ENCODE assay signal across 13 cellular contexts in the genomic region with DNA sequence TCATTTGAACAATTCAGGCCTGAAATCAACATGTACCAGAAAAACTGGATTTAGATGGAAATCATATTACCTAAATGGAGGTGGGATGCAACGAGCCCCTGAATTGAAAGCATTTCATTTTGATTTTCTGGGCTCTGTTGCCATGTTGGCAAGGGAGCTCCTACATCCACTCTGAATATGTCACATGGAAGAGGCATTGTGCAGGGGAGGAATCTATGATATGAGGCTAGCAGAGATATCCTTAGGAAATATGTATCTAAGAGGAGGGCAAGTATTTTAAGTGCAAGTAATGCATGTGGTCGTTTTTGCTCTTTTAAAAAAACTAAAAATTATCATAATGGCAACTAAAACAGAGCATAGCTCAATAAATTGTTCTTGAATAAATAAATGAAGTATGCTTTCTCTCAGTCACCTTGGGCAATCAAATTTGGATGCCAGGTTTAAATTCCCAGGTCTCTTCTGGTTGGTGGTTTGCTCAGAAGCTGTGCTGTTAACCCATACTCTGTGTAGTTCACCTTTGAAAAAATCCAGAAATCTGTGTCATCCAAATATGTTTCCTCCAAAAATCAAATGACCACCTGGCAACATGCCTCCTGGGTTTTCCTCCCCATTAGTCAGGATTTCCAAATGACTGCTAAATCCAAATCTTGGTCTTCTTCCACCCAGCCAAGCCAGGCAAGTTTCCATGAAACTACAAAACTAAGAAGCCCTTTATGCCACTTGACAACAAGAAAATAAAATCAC. TPM values are rescaled to one million over a fixed set of nuclear protein-coding genes. Genes with fewer than 3 reads are reported as not detected.
A peak's percentile ranks its signal among the peaks of the same experiment; 100 is the strongest.
DNase-seq lines count a peak whose midpoint lies in the region; TF ChIP-seq lines count a peak whose summit lies in the region.
"Had no signal": no experiment of that assay in that cellular context is flagged by ENCODE, and none has a peak within 500 bp of the region (broad histone marks: within the 10 kb centered on the region; RNA-seq: fewer than 3 reads in every experiment).

No MANE protein-coding gene starts in this region.

- H3K27ac Mint-ChIP-seq in activated naive CD8-positive, alpha-beta T cell treated with anti-CD3 and anti-CD28 coated beads for 36 hours = no peak overlapping the region

- H3K4me3 ChIP-seq in GM23248 = no peak overlapping the region
- no peak overlapping the region for H3K4me3 ChIP-seq in adrenal gland
- H3K4me3 ChIP-seq in osteoblast (ENCODE audit: insufficient read depth, low read length) = no peak overlapping the region
- H3K4me3 ChIP-seq in PC-9 = no peak overlapping the region
- H3K4me3 ChIP-seq: BLaER1 treated with 17β-estradiol and CSF1 and Interleukin-3, amounts not matched to agents 10 nM and 100 nM; GM12878 had no signal

- H3K4me2 ChIP-seq in GM23248 (ENCODE audit: unreplicated experiment) (no peak overlapping the region), osteoblast (ENCODE audit: insufficient read depth, low read length) (no peak overlapping the region), PC-9 (no peak overlapping the region)
- H3K4me2 ChIP-seq: BLaER1 treated with 17β-estradiol and CSF1 and Interleukin-3, amounts not matched to agents 10 nM and 100 nM had no signal

- H3K9me3 ChIP-seq in GM23248 (ENCODE audit: low read depth) = no peaks in the 10 kb centered on the region
- no peaks in the 10 kb centered on the region for H3K9me3 ChIP-seq in adrenal gland (replicated peaks in 1 of 3)
- H3K9me3 ChIP-seq in osteoblast (ENCODE audit: low read depth, low read length) = no peaks in the 10 kb centered on the region
- no peaks in the 10 kb centered on the region for H3K9me3 ChIP-seq in PC-9 (ENCODE audit: insufficient read depth, low read depth)
- H3K9me3 ChIP-seq: BLaER1 treated with 17β-estradiol and CSF1 and Interleukin-3, amounts not matched to agents 10 nM and 100 nM had no signal

- POLR2A ChIA-PET in PC-9 (lab: Charles Lee; ENCODE audit: unreplicated experiment) = interaction anchor here (0.6 kb wide), 1 partner anchor 50 kb away, joined by 8 read pairs; no protein-coding TSS in a partner anchor

- H3K36me3 Mint-ChIP-seq in activated naive CD8-positive, alpha-beta T cell treated with anti-CD3 and anti-CD28 coated beads for 36 hours = no peaks in the 10 kb centered on the region

- in situ Hi-C loops in GM23248 (cut with MboI) = no loop called here

- H3K9ac ChIP-seq in GM23248 = no peak overlapping the region
- H3K9ac ChIP-seq: BLaER1 treated with 17β-estradiol and CSF1 and Interleukin-3, amounts not matched to agents 10 nM and 100 nM had no signal

- H3K9me2 ChIP-seq in GM23248 (ENCODE audit: insufficient read depth) (no peaks in the 10 kb centered on the region), PC-9 (ENCODE audit: insufficient read depth) (no peaks in the 10 kb centered on the region; the same call in 1 of the 2 replicates)

- no peak overlapping the region for H3K27ac ChIP-seq in GM23248
- no peak overlapping the region for H3K27ac ChIP-seq in adrenal gland
- H3K27ac ChIP-seq in osteoblast (ENCODE audit: low read depth, low read length) = no peak overlapping the region
- no peak overlapping the region for H3K27ac ChIP-seq in PC-9
- H3K27ac ChIP-seq: BLaER1 treated with 17β-estradiol and CSF1 and Interleukin-3, amounts not matched to agents 10 nM and 100 nM had no signal

- H4K20me1 ChIP-seq in GM23248 (ENCODE audit: insufficient read depth) (no peaks in the 10 kb centered on the region), osteoblast (ENCODE audit: insufficient read depth, low read length) (no peaks in the 10 kb centered on the region), PC-9 (ENCODE audit: insufficient read depth) (no peaks in the 10 kb centered on the region)
- H4K20me1 ChIP-seq: BLaER1 treated with 17β-estradiol and CSF1 and Interleukin-3, amounts not matched to agents 10 nM and 100 nM had no signal

- BruUV-seq in PC-9 (replicated peaks; lab: Mats Ljungman, UMichigan) = no TSS peak

- no peak overlapping the region for H2AFZ ChIP-seq in GM23248
- no peak overlapping the region for H2AFZ ChIP-seq in osteoblast (ENCODE audit: low read length)
- no peak overlapping the region for H2AFZ ChIP-seq in PC-9

- peak; percentile 40 for DNase-seq in GM23248
- peak in 5 of 7 donors; percentile 47 to 65 (median 49) for DNase-seq in adrenal gland
- DNase-seq in fibroblast of gingiva (ENCODE audit: low read depth) = peak; percentile 41
- peak; percentile 60 for DNase-seq in osteoblast (ENCODE audit: insufficient read length, low spot score, missing footprints)
- no peak for DNase-seq in Ammon's horn (ENCODE audit: low spot score)
- DNase-seq in activated naive CD8-positive, alpha-beta T cell treated with anti-CD3 and anti-CD28 coated beads for 36 hours = no peak
- no peak for DNase-seq in PC-9
- DNase-seq: NCI-H2081 treated with DMSO at 0.1 percent for 48 hours; NCI-H524 treated with DMSO at 0.1 percent for 48 hours; NK-92 treated with Interleukin-12 subunit alpha and Interleukin-12 subunit beta, amount 100 ng/mL, for 24 hours; OCI-M1 had no signal

- intact Hi-C loops in adrenal gland (cut with DNase I) = no loop called here
- intact Hi-C loops in PC-9 (cut with micrococcal nuclease; ENCODE audit: unreplicated experiment) = no loop called here

- peaks cover 66% of the 10 kb centered on the region for H3K27me3 ChIP-seq in GM23248 (replicated peaks; ENCODE audit: insufficient read depth)
- H3K27me3 ChIP-seq in adrenal gland = no peaks in the 10 kb centered on the region
- H3K27me3 ChIP-seq in osteoblast (ENCODE audit: insufficient read depth, low read length) = peaks cover 23% of the 10 kb centered on the region
- no peaks in the 10 kb centered on the region for H3K27me3 ChIP-seq in PC-9 (ENCODE audit: insufficient read depth, low read depth)

- H3F3A ChIP-seq in GM23248 (ENCODE audit: insufficient read depth) = no peaks in the 10 kb centered on the region
- H3F3A ChIP-seq in PC-9 (ENCODE audit: insufficient read depth, low read depth) = peaks cover 3% of the 10 kb centered on the region

- H3K4me1 Mint-ChIP-seq in activated naive CD8-positive, alpha-beta T cell treated with anti-CD3 and anti-CD28 coated beads for 36 hours = peaks cover 5% of the 10 kb centered on the region

- TF ChIP-seq CTCF in adrenal gland (IDR thresholded peaks at IDR 0.05) (no peak), osteoblast (IDR thresholded peaks at IDR 0.05; ENCODE audit: extremely low read depth, low read depth, low read length) (no peak), PC-9 (conservative IDR thresholded peaks at IDR 0.05) (no peak)

- H3K4me3 Mint-ChIP-seq in activated naive CD8-positive, alpha-beta T cell treated with anti-CD3 and anti-CD28 coated beads for 36 hours = no peak overlapping the region

- H3K9me3 Mint-ChIP-seq in activated naive CD8-positive, alpha-beta T cell treated with anti-CD3 and anti-CD28 coated beads for 36 hours = no peaks in the 10 kb centered on the region

- H3K36me3 ChIP-seq in GM23248 (ENCODE audit: low read depth) = no peaks in the 10 kb centered on the region
- H3K36me3 ChIP-seq in adrenal gland (replicated peaks in 1 of 2) = no peaks in the 10 kb centered on the region
- H3K36me3 ChIP-seq in osteoblast (ENCODE audit: insufficient read depth, low read length) = no peaks in the 10 kb centered on the region
- H3K36me3 ChIP-seq in PC-9 (ENCODE audit: low read depth) = no peaks in the 10 kb centered on the region
- H3K36me3 ChIP-seq: BLaER1 treated with 17β-estradiol and CSF1 and Interleukin-3, amounts not matched to agents 10 nM and 100 nM had no signal

- H3K4me1 ChIP-seq in GM23248 (ENCODE audit: insufficient read depth) (no peaks in the 10 kb centered on the region), adrenal gland (replicated peaks in 1 of 2) (peaks cover under 1% of the 10 kb centered on the region in 2 donors), osteoblast (ENCODE audit: insufficient read depth, low read length) (no peaks in the 10 kb centered on the region), PC-9 (replicated peaks; ENCODE audit: insufficient read depth) (peaks cover 12% of the 10 kb centered on the region)
- H3K4me1 ChIP-seq: BLaER1 treated with 17β-estradiol and CSF1 and Interleukin-3, amounts not matched to agents 10 nM and 100 nM had no signal

- peaks cover 10% of the 10 kb centered on the region for H3K27me3 Mint-ChIP-seq in activated naive CD8-positive, alpha-beta T cell treated with anti-CD3 and anti-CD28 coated beads for 36 hours

- 41 to 46% methylated on average over 2 of the region's 2 CpGs for WGBS in GM23248 (ENCODE audit: low coverage in 1 of 2, low lambda C conversion rate in 2 of 2, missing lambda C conversion rate in 2 of 2), 2 experiments
- WGBS in adrenal gland, 4 donors = 81 to 91% (median 90%) methylated on average over 2 of the region's 2 CpGs

- no peak for TF ChIP-seq POLR2A in adrenal gland (IDR thresholded peaks at IDR 0.05)

- H3K79me2 ChIP-seq in GM23248 (ENCODE audit: insufficient read depth) (no peaks in the 10 kb centered on the region), osteoblast (ENCODE audit: insufficient read depth, low read length) (no peaks in the 10 kb centered on the region), PC-9 (ENCODE audit: low read depth) (no peaks in the 10 kb centered on the region)

- CTCF ChIA-PET in PC-9 (lab: Charles Lee) = no interaction called here

RNA-seq across cellular contexts. Expression of gene LGALSL, which starts 6.5 kb away (rescaled TPM):
- 0.43 and 1.6 TPM in 2 replicates for total RNA-seq in GM23248 (2014; rRNA removed; shearing (Covaris generic))
- polyA plus RNA-seq in GM23248 (2016; fragmentation: Nextera tagmentation; extraction: Ambion mirVana) = 0.60 and 0.70 TPM in 2 replicates
- total RNA-seq in adrenal gland = 10 to 100 TPM; 20.6 to 79.5 (median 31.3) TPM
- polyA plus RNA-seq in adrenal gland = 10 to 100 TPM; 13.4 to 60.0 (median 16.9) TPM
- total RNA-seq in osteoblast = 3.6 and 3.8 TPM in 2 replicates
- 1 to 10 TPM; 4.0 to 4.1 TPM for total RNA-seq in activated naive CD8-positive, alpha-beta T cell treated with anti-CD3 and anti-CD28 coated beads for 36 hours
- 9.7 and 13.0 TPM in 2 replicates for total RNA-seq in PC-9 (2021)

Comparison
In these comparisons a context has a peak if more than half of its experiments do, and no peak if none do; other contexts are left out.
1. DNase-seq: peak in GM23248 (single experiment), adrenal gland (5 of 7), fibroblast of gingiva (single experiment) and osteoblast (single experiment); none in Ammon's horn (single experiment), activated naive CD8-positive, alpha-beta T cell treated with anti-CD3 and anti-CD28 coated beads for 36 hours (single experiment) and PC-9 (0 of 2).